In the genomic region with DNA sequence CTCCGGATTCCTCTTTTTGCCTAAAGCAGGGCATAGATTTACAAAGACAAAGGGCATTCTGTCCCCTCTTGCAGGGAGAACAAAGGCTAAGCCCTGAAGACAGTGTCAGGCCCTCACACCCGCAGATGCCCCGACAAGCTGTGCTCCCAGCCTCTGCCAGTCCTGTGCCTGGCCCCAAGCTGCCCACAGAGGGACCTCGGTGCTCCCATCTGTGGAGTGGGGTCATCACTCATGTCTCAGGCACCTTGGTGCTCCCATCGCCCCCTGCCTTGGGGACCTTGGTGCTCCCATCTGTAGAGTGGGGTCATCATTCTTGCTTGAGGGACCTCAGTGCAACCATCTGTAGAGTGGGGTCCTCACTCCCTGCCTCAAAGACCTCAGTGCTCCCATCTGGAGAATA, we compare ENCODE assay signal across 1 cellular context.
TF ChIP-seq lines count a peak whose summit lies in the region.

No MANE protein-coding gene starts in this region.

TF ChIP-seq in IMR-90, 13 proteins besides CTCF, POLR2A, EP300 and RAD21 (continued from another document):
- TF ChIP-seq ELK1 (IDR thresholded peaks at IDR 0.05; ENCODE audit: borderline replicate concordance, low read depth, low read length) (no peak), BHLHE40 (IDR thresholded peaks at IDR 0.05; ENCODE audit: low read depth, low read length) (no peak), SMC3 (IDR thresholded peaks at IDR 0.05; ENCODE audit: low read depth, low read length) (no peak)
